ENCODE assay signal across 8 cellular contexts in the genomic region with DNA sequence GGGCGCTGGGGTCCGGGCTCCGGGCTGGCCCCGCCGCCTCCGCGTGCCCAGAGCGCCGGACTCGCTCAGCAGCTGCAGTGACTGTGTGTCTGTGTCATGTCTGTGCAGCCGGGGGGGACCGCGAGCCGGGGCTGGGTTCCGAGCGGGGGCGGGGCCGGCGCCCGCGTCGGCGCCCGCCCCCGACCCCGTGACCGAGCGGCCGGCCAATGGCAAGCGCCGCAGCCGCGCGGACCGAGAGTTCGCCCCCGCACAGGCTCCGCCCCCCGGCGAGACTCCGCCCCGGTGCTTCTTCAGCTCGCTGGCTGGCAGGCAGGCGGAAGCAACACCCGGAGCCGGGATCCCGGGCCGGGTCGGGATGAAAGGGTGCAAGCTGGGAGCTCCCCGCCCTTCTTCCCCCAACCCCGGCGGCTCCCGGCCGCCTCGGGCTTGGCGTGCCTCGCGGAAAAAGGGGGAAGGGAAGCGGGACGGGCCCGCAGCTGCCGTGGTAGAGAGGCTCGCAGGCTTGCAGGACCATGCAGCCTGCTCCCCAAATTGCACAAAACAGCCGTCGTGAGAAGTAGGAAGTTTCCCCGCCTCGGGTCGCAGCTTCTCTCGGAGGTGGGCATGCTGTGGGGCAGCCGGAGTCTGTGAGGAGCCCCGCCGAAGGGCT. TPM values are rescaled to one million over a fixed set of nuclear protein-coding genes. Genes with fewer than 3 reads are reported as not detected.
DNase-seq lines count a peak whose midpoint lies in the region; ATAC-seq, FAIRE-seq and TF ChIP-seq lines count a peak whose summit lies in the region.

No MANE protein-coding gene starts in this region.

- BruUV-seq in Caco-2 (replicated peaks; lab: Mats Ljungman, UMichigan): no TSS peak

- H3K36me3 Mint-ChIP-seq in Caco-2 (ENCODE audit: insufficient read depth, unreplicated experiment): no peaks in the 10 kb centered on the region
- peaks cover 0 to 5% (median 4%) of the 10 kb centered on the region in 3 donors for H3K36me3 Mint-ChIP-seq in naive thymus-derived CD8-positive, alpha-beta T cell
- no peaks in the 10 kb centered on the region for H3K36me3 Mint-ChIP-seq in stimulated activated effector memory CD8-positive, alpha-beta T cell treated with anti-CD3 and anti-CD28 coated beads, Interleukin-12 subunit alpha, Interleukin-12 subunit beta, amount 100 ng/mL, for 72 hours

- no peak for FAIRE-seq in RCC 7860 (lab: Jason Lieb, UNC)

- no peaks in the 10 kb centered on the region for H3K36me3 ChIP-seq in Caco-2 (ENCODE audit: control insufficient read depth, insufficient read depth, low read length)

- intact Hi-C loops in Caco-2 (cut with micrococcal nuclease; ENCODE audit: unreplicated experiment): no loop called here

- peak overlapping the region; percentile 86 for H3K4me3 Mint-ChIP-seq in Caco-2 (ENCODE audit: unreplicated experiment)
- peak overlapping the region; percentile 77 to 93 (median 84) for H3K4me3 Mint-ChIP-seq in naive thymus-derived CD8-positive, alpha-beta T cell
- H3K4me3 Mint-ChIP-seq in stimulated activated effector memory CD8-positive, alpha-beta T cell treated with anti-CD3 and anti-CD28 coated beads, Interleukin-12 subunit alpha, Interleukin-12 subunit beta, amount 100 ng/mL, for 72 hours: peak overlapping the region; percentile 59

- no peaks in the 10 kb centered on the region for H3K9me3 ChIP-seq in Caco-2

- H3K27ac Mint-ChIP-seq in Caco-2 (ENCODE audit: unreplicated experiment): no peak overlapping the region
- peak overlapping the region in 3 of 10 donors; percentile 18 to 76 (median 56) for H3K27ac Mint-ChIP-seq in naive thymus-derived CD8-positive, alpha-beta T cell
- no peak overlapping the region for H3K27ac Mint-ChIP-seq in stimulated activated effector memory CD8-positive, alpha-beta T cell treated with anti-CD3 and anti-CD28 coated beads, Interleukin-12 subunit alpha, Interleukin-12 subunit beta, amount 100 ng/mL, for 72 hours

- TF ChIP-seq CTCF in Caco-2 (IDR thresholded peaks at IDR 0.05; ENCODE audit: insufficient read depth in 1 of 2, low read depth in 1 of 2, low read length in 1 of 2, severe bottlenecking in 1 of 2, unreplicated experiment in 1 of 2): no peak

- H3K4me3 ChIP-seq in Caco-2 (ENCODE audit: low read depth, low read length): peak overlapping the region; percentile 65

- H3K4me1 Mint-ChIP-seq in Caco-2 (ENCODE audit: low read depth, unreplicated experiment): peaks cover 6% of the 10 kb centered on the region
- peaks cover 9 to 38% (median 25%) of the 10 kb centered on the region in 4 donors for H3K4me1 Mint-ChIP-seq in naive thymus-derived CD8-positive, alpha-beta T cell
- peaks cover 5% of the 10 kb centered on the region for H3K4me1 Mint-ChIP-seq in stimulated activated effector memory CD8-positive, alpha-beta T cell treated with anti-CD3 and anti-CD28 coated beads, Interleukin-12 subunit alpha, Interleukin-12 subunit beta, amount 100 ng/mL, for 72 hours

- H3K27me3 ChIP-seq in Caco-2 (replicated peaks; ENCODE audit: control insufficient read depth, insufficient read depth, low read length): peaks cover 2% of the 10 kb centered on the region; the same call in 1 of the 2 replicates

- H3K9me3 Mint-ChIP-seq in Caco-2 (ENCODE audit: unreplicated experiment): no peaks in the 10 kb centered on the region
- H3K9me3 Mint-ChIP-seq in naive thymus-derived CD8-positive, alpha-beta T cell: peaks cover 0 to 5% (median 0%) of the 10 kb centered on the region in 9 donors
- peaks cover 8% of the 10 kb centered on the region for H3K9me3 Mint-ChIP-seq in stimulated activated effector memory CD8-positive, alpha-beta T cell treated with anti-CD3 and anti-CD28 coated beads, Interleukin-12 subunit alpha, Interleukin-12 subunit beta, amount 100 ng/mL, for 72 hours

- peak; percentile 63 for ATAC-seq in GM21515 (IDR thresholded peaks at IDR 0.05; ENCODE audit: unreplicated experiment)
- ATAC-seq in naive thymus-derived CD8-positive, alpha-beta T cell: peak; percentile 84 to 88
- ATAC-seq in stimulated activated effector memory CD8-positive, alpha-beta T cell treated with anti-CD3 and anti-CD28 coated beads, Interleukin-12 subunit alpha, Interleukin-12 subunit beta, amount 100 ng/mL, for 72 hours: peak; percentile 85

- H3K4me1 ChIP-seq in Caco-2: no peaks in the 10 kb centered on the region; the same call in 1 of the 2 replicates

- peaks cover 29% of the 10 kb centered on the region for H3K27me3 Mint-ChIP-seq in Caco-2 (ENCODE audit: insufficient read depth, unreplicated experiment)
- peaks cover 22 to 70% (median 55%) of the 10 kb centered on the region in 5 donors for H3K27me3 Mint-ChIP-seq in naive thymus-derived CD8-positive, alpha-beta T cell

- CTCF ChIA-PET in Caco-2 (lab: Charles Lee): interaction anchor here (1.6 kb wide), 1 partner anchor 618 kb away, joined by 3 read pairs; no protein-coding TSS in a partner anchor

- DNase-seq in Caco-2: peak; percentile 94 to 97
- peak; percentile 88 for DNase-seq in HuH-7 (ENCODE audit: low spot score)
- DNase-seq in RCC 7860 (ENCODE audit: low spot score): peak; percentile 86
- peak; percentile 78 for DNase-seq in activated T-helper 9 cell treated with anti-CD3 and anti-CD28 coated beads, Interleukin-2, amount 50 U/mL, for 16 hours (ENCODE audit: low read depth)
- DNase-seq in fibroblast of peridontal ligament (ENCODE audit: extremely low read depth): peak; percentile 84
- DNase-seq in naive thymus-derived CD8-positive, alpha-beta T cell: peak; percentile 41 to 91 (median 83)
- peak; percentile 56 to 78 for DNase-seq in stimulated activated effector memory CD8-positive, alpha-beta T cell treated with anti-CD3 and anti-CD28 coated beads, Interleukin-12 subunit alpha, Interleukin-12 subunit beta, amount 100 ng/mL, for 72 hours (ENCODE audit: low spot score in 2 of 2)

- POLR2A ChIA-PET in Caco-2 (lab: Charles Lee): interaction anchor here (0.7 kb wide), 1 partner anchor 422 kb away, joined by 3 read pairs; no protein-coding TSS in a partner anchor
- POLR2A ChIA-PET in naive thymus-derived CD8-positive, alpha-beta T cell (lab: Charles Lee): no interaction called here

RNA-seq across cellular contexts. Expression of a gene that starts 0.8 kb away (rescaled TPM):
- total RNA-seq in Caco-2 (2022): 3.2 and 5.8 TPM in 2 replicates
- 1 to 10 TPM; 2.6 to 3.0 TPM for total RNA-seq in naive thymus-derived CD8-positive, alpha-beta T cell
- under 1 TPM in 1 of 3 donors, not detected in 2; 0.07 TPM for polyA plus RNA-seq in naive thymus-derived CD8-positive, alpha-beta T cell

Comparison
In these comparisons a context has a peak if more than half of its experiments do, and no peak if none do; other contexts are left out.
1. Peak in every context shown above with its lines: DNase-seq, ATAC-seq and H3K4me3 ChIP-seq.